Comparison of ENCODE assay signal across 1 cellular context in the genomic region with DNA sequence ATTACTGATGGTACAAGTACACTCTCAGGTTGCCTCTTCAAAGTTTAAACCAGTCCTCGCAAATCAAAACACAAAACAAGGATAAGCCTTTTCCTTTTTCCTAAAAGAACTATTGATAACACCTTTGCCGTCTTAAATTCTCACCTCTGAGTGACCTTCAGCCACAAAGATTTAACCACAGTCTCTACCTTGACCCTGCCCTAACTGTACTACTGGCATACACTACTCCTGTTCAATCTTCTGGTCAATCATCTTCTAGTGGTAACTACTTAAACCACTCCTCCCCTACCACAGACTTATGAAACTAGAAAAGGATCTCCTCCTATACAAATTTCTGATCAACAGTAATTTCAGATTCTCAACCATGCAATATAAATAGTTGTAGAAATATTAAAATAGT.
TF ChIP-seq lines count a peak whose summit lies in the region.

No MANE protein-coding gene starts in this region.

TF ChIP-seq in K562, 482 proteins besides CTCF, POLR2A, EP300 and RAD21 (continued from another document):
- TF ChIP-seq, protein P1, sequence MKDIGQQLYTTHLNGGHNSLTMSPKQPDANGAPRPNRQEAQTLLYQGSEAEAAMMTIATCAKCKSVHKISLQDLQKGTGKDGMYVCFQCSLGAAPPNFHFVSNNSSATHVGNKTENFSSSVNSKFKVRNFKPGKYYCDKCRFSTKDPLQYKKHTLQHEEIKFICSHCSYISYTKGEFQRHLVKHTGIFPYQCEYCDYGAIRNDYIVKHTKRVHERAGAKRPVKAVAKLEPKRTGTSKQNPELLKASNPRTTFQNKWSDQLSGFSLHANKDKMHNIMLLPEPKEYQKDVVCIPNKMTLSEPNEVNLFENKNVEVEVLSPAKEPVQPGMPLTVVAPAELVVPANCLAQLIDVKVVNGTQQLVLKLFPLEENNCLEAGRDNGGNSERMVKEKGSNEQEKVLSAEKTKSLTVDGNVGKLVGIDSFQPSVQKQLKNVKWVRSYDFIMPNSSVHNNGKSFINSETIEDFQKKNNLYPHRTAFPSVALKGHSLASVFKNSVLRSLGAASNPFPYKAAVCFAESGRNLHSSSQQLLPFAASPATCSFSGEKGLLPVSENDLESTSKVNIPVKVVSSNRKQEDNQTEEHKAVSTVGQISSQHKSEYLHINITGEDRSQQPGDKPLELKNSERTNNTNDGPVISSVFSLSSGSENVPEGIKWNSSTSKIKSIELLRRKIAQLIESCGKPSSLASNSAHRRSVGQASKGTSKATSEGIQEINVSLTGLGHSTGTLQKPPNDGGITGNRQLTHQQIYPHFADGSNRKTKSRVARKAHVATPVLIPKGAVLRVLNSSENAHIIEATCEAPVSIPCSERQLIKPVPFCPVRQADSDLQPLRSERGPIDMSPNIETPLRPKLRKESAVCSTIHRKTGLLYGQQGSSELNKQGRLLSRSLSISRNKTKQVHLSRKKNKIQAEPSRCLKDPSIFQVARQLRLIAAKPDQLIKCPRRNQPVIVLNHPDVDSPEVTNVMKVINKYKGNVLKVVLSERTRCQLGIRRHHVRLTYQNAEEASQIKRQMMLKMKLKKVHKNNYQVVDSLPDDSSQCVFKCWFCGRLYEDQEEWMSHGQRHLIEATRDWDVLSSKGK (CRISPR knock-in tag; IDR thresholded peaks at IDR 0.05) = no peak
- TF ChIP-seq FOXM1 (IDR thresholded peaks at IDR 0.05; ENCODE audit: low read depth) (no peak), FOXM1 (CRISPR knock-in tag; IDR thresholded peaks at IDR 0.05; ENCODE audit: low read depth) (no peak), ZNF408 (CRISPR knock-in tag; IDR thresholded peaks at IDR 0.05; ENCODE audit: low read depth) (no peak), SP1 (CRISPR knock-in tag; IDR thresholded peaks at IDR 0.05) (no peak), HNRNPK (IDR thresholded peaks at IDR 0.05; ENCODE audit: low read depth, low read length, poor library complexity, severe bottlenecking) (no peak), ZNF444 (CRISPR knock-in tag; IDR thresholded peaks at IDR 0.05) (no peak), PTRF (tag; IDR thresholded peaks at IDR 0.05) (no peak), FOXA1 (IDR thresholded peaks at IDR 0.05; ENCODE audit: borderline replicate concordance) (no peak), BCL6 (CRISPR knock-in tag; IDR thresholded peaks at IDR 0.05) (no peak)
- TF ChIP-seq, protein P2, sequence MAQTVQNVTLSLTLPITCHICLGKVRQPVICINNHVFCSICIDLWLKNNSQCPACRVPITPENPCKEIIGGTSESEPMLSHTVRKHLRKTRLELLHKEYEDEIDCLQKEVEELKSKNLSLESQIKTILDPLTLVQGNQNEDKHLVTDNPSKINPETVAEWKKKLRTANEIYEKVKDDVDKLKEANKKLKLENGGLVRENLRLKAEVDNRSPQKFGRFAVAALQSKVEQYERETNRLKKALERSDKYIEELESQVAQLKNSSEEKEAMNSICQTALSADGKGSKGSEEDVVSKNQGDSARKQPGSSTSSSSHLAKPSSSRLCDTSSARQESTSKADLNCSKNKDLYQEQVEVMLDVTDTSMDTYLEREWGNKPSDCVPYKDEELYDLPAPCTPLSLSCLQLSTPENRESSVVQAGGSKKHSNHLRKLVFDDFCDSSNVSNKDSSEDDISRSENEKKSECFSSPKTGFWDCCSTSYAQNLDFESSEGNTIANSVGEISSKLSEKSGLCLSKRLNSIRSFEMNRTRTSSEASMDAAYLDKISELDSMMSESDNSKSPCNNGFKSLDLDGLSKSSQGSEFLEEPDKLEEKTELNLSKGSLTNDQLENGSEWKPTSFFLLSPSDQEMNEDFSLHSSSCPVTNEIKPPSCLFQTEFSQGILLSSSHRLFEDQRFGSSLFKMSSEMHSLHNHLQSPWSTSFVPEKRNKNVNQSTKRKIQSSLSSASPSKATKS (CRISPR knock-in tag; IDR thresholded peaks at IDR 0.05) = no peak
- TF ChIP-seq, protein P3, sequence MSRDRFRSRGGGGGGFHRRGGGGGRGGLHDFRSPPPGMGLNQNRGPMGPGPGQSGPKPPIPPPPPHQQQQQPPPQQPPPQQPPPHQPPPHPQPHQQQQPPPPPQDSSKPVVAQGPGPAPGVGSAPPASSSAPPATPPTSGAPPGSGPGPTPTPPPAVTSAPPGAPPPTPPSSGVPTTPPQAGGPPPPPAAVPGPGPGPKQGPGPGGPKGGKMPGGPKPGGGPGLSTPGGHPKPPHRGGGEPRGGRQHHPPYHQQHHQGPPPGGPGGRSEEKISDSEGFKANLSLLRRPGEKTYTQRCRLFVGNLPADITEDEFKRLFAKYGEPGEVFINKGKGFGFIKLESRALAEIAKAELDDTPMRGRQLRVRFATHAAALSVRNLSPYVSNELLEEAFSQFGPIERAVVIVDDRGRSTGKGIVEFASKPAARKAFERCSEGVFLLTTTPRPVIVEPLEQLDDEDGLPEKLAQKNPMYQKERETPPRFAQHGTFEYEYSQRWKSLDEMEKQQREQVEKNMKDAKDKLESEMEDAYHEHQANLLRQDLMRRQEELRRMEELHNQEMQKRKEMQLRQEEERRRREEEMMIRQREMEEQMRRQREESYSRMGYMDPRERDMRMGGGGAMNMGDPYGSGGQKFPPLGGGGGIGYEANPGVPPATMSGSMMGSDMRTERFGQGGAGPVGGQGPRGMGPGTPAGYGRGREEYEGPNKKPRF (IDR thresholded peaks at IDR 0.05; ENCODE audit: low read depth, low read length) = no peak
TF ChIP-seq in K562: peak in this region for 0.
